ENCODE assay signal across 8 cellular contexts in genomic region chr5:14208071-14209021, GRCh38.
A peak's percentile ranks its signal among the peaks of the same experiment; 100 is the strongest.
DNase-seq lines count a peak whose midpoint lies in the region; ATAC-seq, FAIRE-seq and TF ChIP-seq lines count a peak whose summit lies in the region.

No MANE protein-coding gene starts in this region.

- DNase-seq in GM06990 (ENCODE audit: extremely low read depth, insufficient read length) (peak; percentile 72), HTR-8/SVneo (ENCODE audit: insufficient read length, low spot score) (peak; percentile 56), colonic mucosa (peak; percentile 73), sigmoid colon (no peak), DMS153 (lab: John Stamatoyannopoulos, UW) (no peak), retina (no peak), nucleus accumbens (lab: John Stamatoyannopoulos, UW) (no peak)

- H3K27me3 ChIP-seq in GM06990 (replicated peaks; ENCODE audit: control insufficient read depth, insufficient read depth, low read length) = no peaks in the 10 kb centered on the region
- no peaks in the 10 kb centered on the region for H3K27me3 ChIP-seq in colonic mucosa
- H3K27me3 ChIP-seq in sigmoid colon = no peaks in the 10 kb centered on the region

- peak overlapping the region in 1 of 2 donors; percentile 70 for H3K9ac ChIP-seq in colonic mucosa (ENCODE audit: low read depth in 2 of 2, low read length in 2 of 2)

- H3K9me3 ChIP-seq in colonic mucosa (no peaks in the 10 kb centered on the region), sigmoid colon (no peaks in the 10 kb centered on the region)

- H3K27ac ChIP-seq in colonic mucosa = peak overlapping the region; percentile 91
- H3K27ac ChIP-seq in sigmoid colon = peak overlapping the region; percentile 71 to 77 (median 75)

- TF ChIP-seq CTCF in GM06990 (IDR thresholded peaks at IDR 0.05; ENCODE audit: insufficient read depth, low read length, poor library complexity, severe bottlenecking) (peak; percentile 39), colonic mucosa (IDR thresholded peaks at IDR 0.05) (no peak), sigmoid colon (IDR thresholded peaks at IDR 0.05) (no peak)

- WGBS in sigmoid colon, 2 donors = 6 to 41% methylated on average over 8 of the region's 8 CpGs

- peak; percentile 57 for ATAC-seq in GM21515 (IDR thresholded peaks at IDR 0.05; ENCODE audit: unreplicated experiment)

- no peak for TF ChIP-seq EP300 in sigmoid colon (IDR thresholded peaks at IDR 0.05)

- H3K4me3 ChIP-seq in GM06990 (replicated peaks; ENCODE audit: low read depth, low read length) (peak overlapping the region; percentile 45), colonic mucosa (no peak overlapping the region), sigmoid colon (no peak overlapping the region)

- peak; percentile 73 for FAIRE-seq in HTR-8/SVneo (lab: Jason Lieb, UNC)

- TF ChIP-seq POLR2A in sigmoid colon (IDR thresholded peaks at IDR 0.05) = no peak

- H3K36me3 ChIP-seq in GM06990 (ENCODE audit: control insufficient read depth, insufficient read depth, low read length) (no peaks in the 10 kb centered on the region), colonic mucosa (no peaks in the 10 kb centered on the region), sigmoid colon (no peaks in the 10 kb centered on the region)

- H3K4me1 ChIP-seq in colonic mucosa (peaks cover 15% of the 10 kb centered on the region), sigmoid colon (peaks cover 0 to 95% (median 83%) of the 10 kb centered on the region in 4 donors)

- intact Hi-C loops in colonic mucosa (cut with DNase I) (loop anchor here (10.0 kb wide), 1 partner anchor 64 kb away; the partner anchor contains the start of gene TRIO), sigmoid colon (cut with DNase I) (loop anchor here (2.0 kb wide), 1 partner anchor 62 kb away; no protein-coding TSS in a partner anchor)

Comparison
In these comparisons a context has a peak if more than half of its experiments do, and no peak if none do; other contexts are left out.
1. DNase-seq: peak in GM06990 (single experiment), HTR-8/SVneo (single experiment) and colonic mucosa (single experiment); none in sigmoid colon (single experiment), DMS153 (single experiment), retina (single experiment) and nucleus accumbens (0 of 56).